In genomic region chr12:51932218-51933076, GRCh38 we compare ENCODE assay signal across 21 cellular contexts. TPM values are rescaled to one million over a fixed set of nuclear protein-coding genes. Genes with fewer than 3 reads are reported as not detected.
"Had no signal": no experiment of that assay in that cellular context is flagged by ENCODE, and none has a peak within 500 bp of the region (broad histone marks: within the 10 kb centered on the region; RNA-seq: fewer than 3 reads in every experiment).

No MANE protein-coding gene starts in this region.

- H3K27me3 ChIP-seq: adrenal gland, brain microvascular endothelial cell, stomach, uterus had no signal

- H3K36me3 ChIP-seq: adrenal gland, brain microvascular endothelial cell, stomach, uterus had no signal

- H3K4me3 Mint-ChIP-seq: activated CD4-positive, alpha-beta T cell treated with anti-CD3 and anti-CD28 coated beads, Interleukin-2, amount 10 ng/mL, durations not matched to agents 7 days and 5 days; immature natural killer cell; natural killer cell treated with Interleukin-12 subunit alpha and Interleukin-12 subunit beta and Interleukin-15 and Interleukin-18, amount 100 ng/mL, for 72 hours had no signal

- H3K4me1 ChIP-seq: adrenal gland, psoas muscle, uterus had no signal

- H3K9me3 ChIP-seq: adrenal gland, psoas muscle, stomach, uterus had no signal

- H3K4me1 Mint-ChIP-seq: activated CD4-positive, alpha-beta T cell treated with anti-CD3 and anti-CD28 coated beads, Interleukin-2, amount 10 ng/mL, durations not matched to agents 7 days and 5 days; immature natural killer cell had no signal

- H3K9me3 Mint-ChIP-seq: activated CD4-positive, alpha-beta T cell treated with anti-CD3 and anti-CD28 coated beads, Interleukin-2, amount 10 ng/mL, durations not matched to agents 7 days and 5 days; activated T-helper 2 cell treated with anti-CD3 and anti-CD28 coated beads, Interferon-gamma antibody, Interleukin-2, Interleukin-4, amounts not matched to agents 10 μg/mL and 5 μg/mL and 100 μg/mL, durations not matched to agents 14 hours and 24 hours and 36 hours; immature natural killer cell; natural killer cell treated with Interleukin-12 subunit alpha and Interleukin-12 subunit beta and Interleukin-15 and Interleukin-18, amount 100 ng/mL, for 72 hours had no signal

- H3K4me3 ChIP-seq: adrenal gland, psoas muscle, stomach, uterus had no signal

- H3K36me3 Mint-ChIP-seq: immature natural killer cell; natural killer cell treated with Interleukin-12 subunit alpha and Interleukin-12 subunit beta and Interleukin-15 and Interleukin-18, amount 100 ng/mL, for 72 hours had no signal

- H3K27ac ChIP-seq: adrenal gland, brain microvascular endothelial cell, psoas muscle, stomach, uterus had no signal

- DNase-seq: activated CD4-positive, alpha-beta T cell treated with anti-CD3 and anti-CD28 coated beads, Interleukin-2, amount 10 ng/mL, durations not matched to agents 7 days and 5 days; activated CD4-positive, CD25-positive, alpha-beta regulatory T cell; activated naive CD4-positive, alpha-beta T cell treated with anti-CD3 and anti-CD28 coated beads, Interleukin-2, amount 50 U/mL, for 16 hours; adrenal gland; brain microvascular endothelial cell; foreskin fibroblast; glutamatergic neuron; immature natural killer cell; mesenchymal stem cell; nucleus accumbens; psoas muscle; stimulated activated CD4-positive, alpha-beta T cell treated with anti-CD3 and anti-CD28 coated beads, Interleukin-4, amount 100 ng/mL, for 4 hours; stomach; T-helper 2 cell had no signal

- H3K27ac Mint-ChIP-seq: activated CD4-positive, alpha-beta T cell treated with anti-CD3 and anti-CD28 coated beads, Interleukin-2, amount 10 ng/mL, durations not matched to agents 7 days and 5 days; activated T-helper 2 cell treated with anti-CD3 and anti-CD28 coated beads, Interferon-gamma antibody, Interleukin-2, Interleukin-4, amounts not matched to agents 10 μg/mL and 5 μg/mL and 100 μg/mL, durations not matched to agents 14 hours and 24 hours and 36 hours; immature natural killer cell; natural killer cell treated with Interleukin-12 subunit alpha and Interleukin-12 subunit beta and Interleukin-15 and Interleukin-18, amount 100 ng/mL, for 72 hours had no signal

- ATAC-seq: esophagus mucosa; natural killer cell treated with Interleukin-12 subunit alpha and Interleukin-12 subunit beta and Interleukin-15 and Interleukin-18, amount 100 ng/mL, for 72 hours; psoas muscle had no signal

RNA-seq across cellular contexts. Expression of gene ACVRL1, which starts 25.1 kb away (rescaled TPM):
- total RNA-seq: activated CD4-positive, alpha-beta T cell treated with anti-CD3 and anti-CD28 coated beads, Interleukin-2, amount 10 ng/mL, durations not matched to agents 7 days and 5 days; activated CD8-positive, alpha-beta memory T cell treated with anti-CD3 and anti-CD28 coated beads for 36 hours; activated T-helper 2 cell treated with anti-CD3 and anti-CD28 coated beads, Interferon-gamma antibody, Interleukin-2, Interleukin-4, amounts not matched to agents 10 μg/mL and 5 μg/mL and 100 μg/mL, durations not matched to agents 14 hours and 24 hours and 36 hours; natural killer cell treated with Interleukin-12 subunit alpha and Interleukin-12 subunit beta and Interleukin-15 and Interleukin-18, amount 100 ng/mL, for 72 hours had no signal

RNA-seq across cellular contexts. Expression of gene ANKRD33, which starts 44.5 kb away (rescaled TPM):
- total RNA-seq: activated CD4-positive, alpha-beta T cell treated with anti-CD3 and anti-CD28 coated beads, Interleukin-2, amount 10 ng/mL, durations not matched to agents 7 days and 5 days; activated CD8-positive, alpha-beta memory T cell treated with anti-CD3 and anti-CD28 coated beads for 36 hours; activated T-helper 2 cell treated with anti-CD3 and anti-CD28 coated beads, Interferon-gamma antibody, Interleukin-2, Interleukin-4, amounts not matched to agents 10 μg/mL and 5 μg/mL and 100 μg/mL, durations not matched to agents 14 hours and 24 hours and 36 hours; chondrocyte; esophagus mucosa; natural killer cell treated with Interleukin-12 subunit alpha and Interleukin-12 subunit beta and Interleukin-15 and Interleukin-18, amount 100 ng/mL, for 72 hours; psoas muscle; skeletal muscle tissue; stomach had no signal
- polyA plus RNA-seq: immature natural killer cell, stomach had no signal
